Comparison of ENCODE assay signal across 7 cellular contexts in the genomic region with DNA sequence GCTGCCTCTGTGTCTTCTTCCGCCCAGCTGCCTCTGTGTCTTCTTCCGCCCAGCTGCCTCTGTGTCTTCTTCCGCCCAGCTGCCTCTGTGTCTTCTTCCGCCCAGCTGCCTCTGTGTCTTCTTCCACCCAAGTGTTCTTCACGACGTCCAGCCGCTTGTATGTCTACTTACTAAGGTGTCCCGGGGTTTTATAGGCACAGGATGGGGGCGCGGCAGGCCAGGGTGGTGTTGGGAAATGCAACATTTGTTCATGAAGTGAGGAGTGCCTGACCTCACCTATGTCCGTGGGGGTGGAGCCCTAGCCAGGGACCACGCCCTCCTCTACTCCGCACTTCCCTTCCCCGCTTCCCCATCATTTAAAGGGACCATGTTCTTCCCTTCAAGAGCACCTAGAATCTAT.
DNase-seq lines count a peak whose midpoint lies in the region; ATAC-seq and TF ChIP-seq lines count a peak whose summit lies in the region.
"Not testable (repeated sequence)": the region's sequence is repeated elsewhere in the genome, so short reads cannot be mapped to it uniquely, and the experiment has no call there.

No MANE protein-coding gene starts in this region.

- DNase-seq in SW480 (ENCODE audit: low spot score), result peak; percentile 15
- DNase-seq in central memory CD8-positive, alpha-beta T cell (ENCODE audit: low spot score in 2 of 2); naive B cell: not testable (repeated sequence)
- peak in 1 of 2 donors; percentile 21 for DNase-seq in left colon
- DNase-seq in testis, result peak; percentile 69

- 61 to 73% methylated on average over 14 of the region's 14 CpGs for WGBS in testis, 2 donors

- intact Hi-C loops in left colon (cut with DNase I, micrococcal nuclease); testis (cut with DNase I; ENCODE audit: low total_unique reads): not testable (repeated sequence)

- H3K9me3 Mint-ChIP-seq in central memory CD8-positive, alpha-beta T cell; naive B cell: not testable (repeated sequence)

- H3K79me2 ChIP-seq in DOHH2 (ENCODE audit: control insufficient read depth, low read length), result not testable (repeated sequence)

- H3K36me3 Mint-ChIP-seq in central memory CD8-positive, alpha-beta T cell (ENCODE audit: insufficient read depth); naive B cell: not testable (repeated sequence)

- not testable (repeated sequence) for H3K4me3 Mint-ChIP-seq in central memory CD8-positive, alpha-beta T cell; naive B cell

- ATAC-seq in central memory CD8-positive, alpha-beta T cell (replicated peaks; ENCODE audit: extremely low read depth, poor library complexity, severe bottlenecking); naive B cell (ENCODE audit: low read depth in 2 of 2): not testable (repeated sequence)
- peak; percentile 32 for ATAC-seq in left colon

- H3K27ac ChIP-seq in BLaER1, result peak overlapping the region; percentile 75
- H3K27ac ChIP-seq in DOHH2 (ENCODE audit: low read depth, low read length), result peak overlapping the region; percentile 49
- H3K27ac ChIP-seq in testis, result not testable (repeated sequence)

- H3K27me3 Mint-ChIP-seq in central memory CD8-positive, alpha-beta T cell, result not testable (repeated sequence)
- H3K27me3 Mint-ChIP-seq in naive B cell, result peaks cover 0 to 14% (median 0%) of the 10 kb centered on the region in 3 donors

- H3K36me3 ChIP-seq in BLaER1; DOHH2 (ENCODE audit: control insufficient read depth, low read length); testis (ENCODE audit: low read depth, missing control alignments): not testable (repeated sequence)

- H3K9me3 ChIP-seq in BLaER1 (peaks cover 23% of the 10 kb centered on the region), DOHH2 (ENCODE audit: control insufficient read depth, insufficient read depth, low read length) (peaks cover 10% of the 10 kb centered on the region)
- not testable (repeated sequence) for H3K9me3 ChIP-seq in testis

- H3K27ac Mint-ChIP-seq in central memory CD8-positive, alpha-beta T cell (ENCODE audit: low read depth), result peak overlapping the region; percentile 55
- peak overlapping the region in 4 of 6 donors; percentile 73 to 86 (median 79) for H3K27ac Mint-ChIP-seq in naive B cell

- H3K4me2 ChIP-seq in BLaER1; DOHH2 (ENCODE audit: low read length): not testable (repeated sequence)

- H3K9ac ChIP-seq in BLaER1, result not testable (repeated sequence)

- not testable (repeated sequence) for H3F3A ChIP-seq in DOHH2 (ENCODE audit: control insufficient read depth, insufficient read depth)

- not testable (repeated sequence) for H3K9me2 ChIP-seq in DOHH2 (replicated peaks; ENCODE audit: control insufficient read depth, low read length)

- H3K4me3 ChIP-seq in BLaER1; DOHH2 (ENCODE audit: low read length): not testable (repeated sequence)
- peak overlapping the region; percentile 7 to 48 for H3K4me3 ChIP-seq in testis

- H3K4me1 Mint-ChIP-seq in central memory CD8-positive, alpha-beta T cell, result peaks cover 12% of the 10 kb centered on the region
- H3K4me1 Mint-ChIP-seq in naive B cell, result not testable (repeated sequence)

- H3K27me3 ChIP-seq in BLaER1; DOHH2 (ENCODE audit: control insufficient read depth, low read length); testis: not testable (repeated sequence)

- TF ChIP-seq POLR2A in testis (IDR thresholded peaks at IDR 0.05), result not testable (repeated sequence)

- H4K20me1 ChIP-seq in BLaER1; DOHH2 (ENCODE audit: control insufficient read depth, insufficient read depth, low read depth, low read length): not testable (repeated sequence)

- not testable (repeated sequence) for TF ChIP-seq CTCF in DOHH2 (IDR thresholded peaks at IDR 0.05; ENCODE audit: low read depth, low read length, poor library complexity, severe bottlenecking); testis (IDR thresholded peaks at IDR 0.05)

- H3K4me1 ChIP-seq in BLaER1; DOHH2 (ENCODE audit: control insufficient read depth, low read length); testis: not testable (repeated sequence)
